Comparison of ENCODE assay signal across 27 cellular contexts in genomic region chrX:43808231-43808630, GRCh38.
"Had no signal": no experiment of that assay in that cellular context is flagged by ENCODE, and none has a peak within 500 bp of the region (broad histone marks: within the 10 kb centered on the region; RNA-seq: fewer than 3 reads in every experiment).

No MANE protein-coding gene starts in this region.

- H3K27ac Mint-ChIP-seq: naive thymus-derived CD8-positive, alpha-beta T cell; nephron; stimulated activated memory B cell treated with anti-CD40 and anti-IgM and Interleukin-4, amounts not matched to agents 10 μg/mL and 1 μg/mL and 100 μg/mL, for 72 hours had no signal

- H3K4me3 Mint-ChIP-seq: naive thymus-derived CD8-positive, alpha-beta T cell; nephron; neural crest cell; stimulated activated memory B cell treated with anti-CD40 and anti-IgM and Interleukin-4, amounts not matched to agents 10 μg/mL and 1 μg/mL and 100 μg/mL, for 72 hours had no signal

- ATAC-seq: left cardiac atrium; left lobe of liver; lower lobe of right lung; naive thymus-derived CD8-positive, alpha-beta T cell; pancreas; right lobe of liver; stimulated activated memory B cell treated with anti-CD40 and anti-IgM and Interleukin-4, amounts not matched to agents 10 μg/mL and 1 μg/mL and 100 μg/mL, for 72 hours; upper lobe of right lung had no signal

- H3K9me3 ChIP-seq: lower lobe of right lung, pancreas, prostate gland, right lobe of liver, stomach, suprapubic skin, thoracic aorta, tibial artery, upper lobe of right lung had no signal

- H3K4me1 ChIP-seq: lower lobe of right lung, pancreas, prostate gland, right lobe of liver, stomach, suprapubic skin, upper lobe of right lung had no signal

- H3K27ac ChIP-seq: lower lobe of right lung, pancreas, prostate gland, right lobe of liver, suprapubic skin, upper lobe of right lung had no signal

- H3K4me1 Mint-ChIP-seq: neural crest cell; stimulated activated memory B cell treated with anti-CD40 and anti-IgM and Interleukin-4, amounts not matched to agents 10 μg/mL and 1 μg/mL and 100 μg/mL, for 72 hours had no signal

- H3K36me3 Mint-ChIP-seq: naive thymus-derived CD8-positive, alpha-beta T cell; stimulated activated memory B cell treated with anti-CD40 and anti-IgM and Interleukin-4, amounts not matched to agents 10 μg/mL and 1 μg/mL and 100 μg/mL, for 72 hours had no signal

- H3K9me3 Mint-ChIP-seq: stimulated activated memory B cell treated with anti-CD40 and anti-IgM and Interleukin-4, amounts not matched to agents 10 μg/mL and 1 μg/mL and 100 μg/mL, for 72 hours had no signal

- H3K4me3 ChIP-seq: lower lobe of right lung, pancreas, prostate gland, right lobe of liver, smooth muscle cell, stomach, suprapubic skin, thoracic aorta, tibial artery, upper lobe of right lung had no signal

- H3K36me3 ChIP-seq: lower lobe of right lung, pancreas, prostate gland, right lobe of liver, stomach, suprapubic skin, thoracic aorta, tibial artery, upper lobe of right lung had no signal

- H3K27me3 ChIP-seq: right lobe of liver, stomach, suprapubic skin, tibial artery, upper lobe of right lung had no signal

- DNase-seq: hippocampal formation; kidney glomerular epithelial cell; left cardiac atrium; lower lobe of right lung; mammary epithelial cell; mesenchymal stem cell; naive thymus-derived CD8-positive, alpha-beta T cell; nucleus accumbens; pancreas; posterior cingulate gyrus; right lobe of liver; stimulated activated CD4-positive, alpha-beta T cell treated with anti-CD3 and anti-CD28 coated beads, Interleukin-1b, Interleukin-23, amount 100 ng/mL, for 48 hours; stimulated activated CD4-positive, alpha-beta T cell treated with anti-CD3 and anti-CD28 coated beads, Interleukin-2, amount 100 ng/mL, for 48 hours; stimulated activated CD4-positive, alpha-beta T cell treated with anti-CD3 and anti-CD28 coated beads, Interleukin-4, amount 100 ng/mL, for 4 hours; stimulated activated CD8-positive, alpha-beta memory T cell treated with anti-CD3 and anti-CD28 coated beads, Interleukin-4, amount 100 ng/mL, for 48 hours; stimulated activated naive CD4-positive, alpha-beta T cell treated with Interleukin-2 at 50 U/mL for 16 hours; stomach; tibial artery; upper lobe of right lung had no signal
